Comparison of ENCODE assay signal across 2 cellular contexts in the genomic region with DNA sequence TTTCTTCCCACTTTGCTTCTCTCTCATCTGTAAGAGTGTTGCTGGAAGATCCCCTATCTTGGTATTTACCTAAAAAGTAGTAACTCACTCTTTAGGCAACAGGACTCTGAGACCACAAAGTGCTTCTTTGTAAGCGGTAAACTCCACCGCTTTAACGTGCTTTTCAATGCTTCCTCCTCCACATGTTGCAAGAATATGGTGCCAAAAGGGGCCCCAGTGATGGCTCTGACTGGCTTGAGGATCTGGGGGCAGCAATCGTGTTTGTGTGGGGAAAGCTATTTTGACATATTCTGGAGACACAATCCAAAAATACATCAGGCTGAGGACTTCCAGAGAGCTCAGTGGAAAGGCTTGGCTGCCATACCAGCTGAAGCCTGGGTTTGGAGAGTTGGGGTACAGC.
TF ChIP-seq lines count a peak whose summit lies in the region.

No MANE protein-coding gene starts in this region.

TF ChIP-seq in IMR-90, 13 proteins besides CTCF, POLR2A, EP300 and RAD21:
- TF ChIP-seq RCOR1 (IDR thresholded peaks at IDR 0.05; ENCODE audit: insufficient replicate concordance, low read length) (no peak), NFE2L2 (IDR thresholded peaks at IDR 0.05; ENCODE audit: low read depth, low read length) (no peak), MXI1 (IDR thresholded peaks at IDR 0.05; ENCODE audit: borderline replicate concordance, low read depth, low read length) (no peak), FOS (IDR thresholded peaks at IDR 0.05; ENCODE audit: low read depth, low read length) (no peak), MAZ (IDR thresholded peaks at IDR 0.05; ENCODE audit: borderline replicate concordance, low read depth, low read length) (no peak), RFX5 (IDR thresholded peaks at IDR 0.05; ENCODE audit: low read depth, low read length) (no peak), CEBPB (IDR thresholded peaks at IDR 0.05; ENCODE audit: low read depth, low read length) (no peak), MAFK (IDR thresholded peaks at IDR 0.05; ENCODE audit: low read depth, low read length) (no peak), BHLHE40 (IDR thresholded peaks at IDR 0.05; ENCODE audit: low read depth, low read length) (no peak), CHD1 (IDR thresholded peaks at IDR 0.05; ENCODE audit: low read depth, low read length) (no peak), SMC3 (IDR thresholded peaks at IDR 0.05; ENCODE audit: low read depth, low read length) (no peak)
- TF ChIP-seq, protein P1, sequence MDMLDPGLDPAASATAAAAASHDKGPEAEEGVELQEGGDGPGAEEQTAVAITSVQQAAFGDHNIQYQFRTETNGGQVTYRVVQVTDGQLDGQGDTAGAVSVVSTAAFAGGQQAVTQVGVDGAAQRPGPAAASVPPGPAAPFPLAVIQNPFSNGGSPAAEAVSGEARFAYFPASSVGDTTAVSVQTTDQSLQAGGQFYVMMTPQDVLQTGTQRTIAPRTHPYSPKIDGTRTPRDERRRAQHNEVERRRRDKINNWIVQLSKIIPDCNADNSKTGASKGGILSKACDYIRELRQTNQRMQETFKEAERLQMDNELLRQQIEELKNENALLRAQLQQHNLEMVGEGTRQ (IDR thresholded peaks at IDR 0.05; ENCODE audit: low read depth, low read length): no peak
- TF ChIP-seq, protein P2, sequence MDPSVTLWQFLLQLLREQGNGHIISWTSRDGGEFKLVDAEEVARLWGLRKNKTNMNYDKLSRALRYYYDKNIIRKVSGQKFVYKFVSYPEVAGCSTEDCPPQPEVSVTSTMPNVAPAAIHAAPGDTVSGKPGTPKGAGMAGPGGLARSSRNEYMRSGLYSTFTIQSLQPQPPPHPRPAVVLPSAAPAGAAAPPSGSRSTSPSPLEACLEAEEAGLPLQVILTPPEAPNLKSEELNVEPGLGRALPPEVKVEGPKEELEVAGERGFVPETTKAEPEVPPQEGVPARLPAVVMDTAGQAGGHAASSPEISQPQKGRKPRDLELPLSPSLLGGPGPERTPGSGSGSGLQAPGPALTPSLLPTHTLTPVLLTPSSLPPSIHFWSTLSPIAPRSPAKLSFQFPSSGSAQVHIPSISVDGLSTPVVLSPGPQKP (IDR thresholded peaks at IDR 0.05; ENCODE audit: borderline replicate concordance, low read depth, low read length): no peak

TF ChIP-seq in SK-N-SH, 30 proteins besides CTCF, POLR2A, EP300 and RAD21:
- no peak for TF ChIP-seq MEF2A (IDR thresholded peaks at IDR 0.05; ENCODE audit: borderline replicate concordance, low read depth)
- TF ChIP-seq, protein P3, sequence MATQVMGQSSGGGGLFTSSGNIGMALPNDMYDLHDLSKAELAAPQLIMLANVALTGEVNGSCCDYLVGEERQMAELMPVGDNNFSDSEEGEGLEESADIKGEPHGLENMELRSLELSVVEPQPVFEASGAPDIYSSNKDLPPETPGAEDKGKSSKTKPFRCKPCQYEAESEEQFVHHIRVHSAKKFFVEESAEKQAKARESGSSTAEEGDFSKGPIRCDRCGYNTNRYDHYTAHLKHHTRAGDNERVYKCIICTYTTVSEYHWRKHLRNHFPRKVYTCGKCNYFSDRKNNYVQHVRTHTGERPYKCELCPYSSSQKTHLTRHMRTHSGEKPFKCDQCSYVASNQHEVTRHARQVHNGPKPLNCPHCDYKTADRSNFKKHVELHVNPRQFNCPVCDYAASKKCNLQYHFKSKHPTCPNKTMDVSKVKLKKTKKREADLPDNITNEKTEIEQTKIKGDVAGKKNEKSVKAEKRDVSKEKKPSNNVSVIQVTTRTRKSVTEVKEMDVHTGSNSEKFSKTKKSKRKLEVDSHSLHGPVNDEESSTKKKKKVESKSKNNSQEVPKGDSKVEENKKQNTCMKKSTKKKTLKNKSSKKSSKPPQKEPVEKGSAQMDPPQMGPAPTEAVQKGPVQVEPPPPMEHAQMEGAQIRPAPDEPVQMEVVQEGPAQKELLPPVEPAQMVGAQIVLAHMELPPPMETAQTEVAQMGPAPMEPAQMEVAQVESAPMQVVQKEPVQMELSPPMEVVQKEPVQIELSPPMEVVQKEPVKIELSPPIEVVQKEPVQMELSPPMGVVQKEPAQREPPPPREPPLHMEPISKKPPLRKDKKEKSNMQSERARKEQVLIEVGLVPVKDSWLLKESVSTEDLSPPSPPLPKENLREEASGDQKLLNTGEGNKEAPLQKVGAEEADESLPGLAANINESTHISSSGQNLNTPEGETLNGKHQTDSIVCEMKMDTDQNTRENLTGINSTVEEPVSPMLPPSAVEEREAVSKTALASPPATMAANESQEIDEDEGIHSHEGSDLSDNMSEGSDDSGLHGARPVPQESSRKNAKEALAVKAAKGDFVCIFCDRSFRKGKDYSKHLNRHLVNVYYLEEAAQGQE (IDR thresholded peaks at IDR 0.05; ENCODE audit: low read depth, low read length): no peak
- no peak for TF ChIP-seq POLR2AphosphoS5 (IDR thresholded peaks at IDR 0.05; ENCODE audit: low read depth, low read length)
- no peak for TF ChIP-seq FOXJ3 (CRISPR knock-in tag; IDR thresholded peaks at IDR 0.05)
- TF ChIP-seq CHD2 (IDR thresholded peaks at IDR 0.05; ENCODE audit: low read length, partially characterized antibody): no peak
- TF ChIP-seq, protein P4, sequence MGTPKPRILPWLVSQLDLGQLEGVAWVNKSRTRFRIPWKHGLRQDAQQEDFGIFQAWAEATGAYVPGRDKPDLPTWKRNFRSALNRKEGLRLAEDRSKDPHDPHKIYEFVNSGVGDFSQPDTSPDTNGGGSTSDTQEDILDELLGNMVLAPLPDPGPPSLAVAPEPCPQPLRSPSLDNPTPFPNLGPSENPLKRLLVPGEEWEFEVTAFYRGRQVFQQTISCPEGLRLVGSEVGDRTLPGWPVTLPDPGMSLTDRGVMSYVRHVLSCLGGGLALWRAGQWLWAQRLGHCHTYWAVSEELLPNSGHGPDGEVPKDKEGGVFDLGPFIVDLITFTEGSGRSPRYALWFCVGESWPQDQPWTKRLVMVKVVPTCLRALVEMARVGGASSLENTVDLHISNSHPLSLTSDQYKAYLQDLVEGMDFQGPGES (IDR thresholded peaks at IDR 0.05; ENCODE audit: low read depth, low read length): no peak
- TF ChIP-seq TCF12 (IDR thresholded peaks at IDR 0.05): no peak
- TF ChIP-seq, protein P1 (IDR thresholded peaks at IDR 0.05; ENCODE audit: borderline replicate concordance, low read depth, low read length): no peak
- TF ChIP-seq EZH2phosphoT487 (IDR thresholded peaks at IDR 0.05; ENCODE audit: borderline replicate concordance, low read depth): no peak
- no peak for TF ChIP-seq MXI1 (IDR thresholded peaks at IDR 0.05; ENCODE audit: low read depth, low read length)
- TF ChIP-seq, protein P5, sequence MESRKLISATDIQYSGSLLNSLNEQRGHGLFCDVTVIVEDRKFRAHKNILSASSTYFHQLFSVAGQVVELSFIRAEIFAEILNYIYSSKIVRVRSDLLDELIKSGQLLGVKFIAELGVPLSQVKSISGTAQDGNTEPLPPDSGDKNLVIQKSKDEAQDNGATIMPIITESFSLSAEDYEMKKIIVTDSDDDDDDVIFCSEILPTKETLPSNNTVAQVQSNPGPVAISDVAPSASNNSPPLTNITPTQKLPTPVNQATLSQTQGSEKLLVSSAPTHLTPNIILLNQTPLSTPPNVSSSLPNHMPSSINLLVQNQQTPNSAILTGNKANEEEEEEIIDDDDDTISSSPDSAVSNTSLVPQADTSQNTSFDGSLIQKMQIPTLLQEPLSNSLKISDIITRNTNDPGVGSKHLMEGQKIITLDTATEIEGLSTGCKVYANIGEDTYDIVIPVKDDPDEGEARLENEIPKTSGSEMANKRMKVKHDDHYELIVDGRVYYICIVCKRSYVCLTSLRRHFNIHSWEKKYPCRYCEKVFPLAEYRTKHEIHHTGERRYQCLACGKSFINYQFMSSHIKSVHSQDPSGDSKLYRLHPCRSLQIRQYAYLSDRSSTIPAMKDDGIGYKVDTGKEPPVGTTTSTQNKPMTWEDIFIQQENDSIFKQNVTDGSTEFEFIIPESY (IDR thresholded peaks at IDR 0.05; ENCODE audit: borderline replicate concordance, low read depth): no peak
TF ChIP-seq in SK-N-SH: peak in this region for 0.
